8 cellular contexts compared by ENCODE assay signal in the genomic region with DNA sequence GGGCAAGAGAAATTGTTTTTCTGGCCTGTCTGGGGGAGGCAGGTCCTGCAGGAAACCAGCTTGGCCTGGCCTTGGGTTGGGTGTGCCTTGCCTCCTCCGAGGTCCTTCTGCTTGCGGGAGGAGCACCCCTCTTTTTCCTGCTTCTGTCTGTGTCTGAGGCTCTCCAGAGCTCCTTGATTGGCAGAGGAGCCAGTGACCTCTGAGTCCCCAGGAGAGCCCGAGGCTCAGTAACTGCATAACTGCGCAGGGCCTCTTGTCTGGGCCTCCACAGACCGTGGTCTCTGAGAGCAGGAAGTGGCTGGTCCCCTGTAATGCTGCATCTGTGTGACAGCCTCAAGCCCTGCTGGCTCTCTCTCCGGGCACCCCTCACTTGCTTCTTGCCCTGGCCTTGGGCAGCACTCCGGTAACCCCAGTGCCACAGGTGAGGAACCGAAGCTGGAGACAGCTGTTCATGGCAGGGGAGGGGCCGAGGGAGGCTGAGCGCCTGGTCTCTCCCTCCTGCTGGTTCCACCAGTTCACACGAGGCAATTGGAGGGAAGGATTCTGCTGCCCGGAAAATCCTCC. TPM values are rescaled to one million over a fixed set of nuclear protein-coding genes. Genes with fewer than 3 reads are reported as not detected.
A peak's percentile ranks its signal among the peaks of the same experiment; 100 is the strongest.
DNase-seq lines count a peak whose midpoint lies in the region; ATAC-seq and TF ChIP-seq lines count a peak whose summit lies in the region.

No MANE protein-coding gene starts in this region.

- H3K36me3 Mint-ChIP-seq in naive B cell = no peaks in the 10 kb centered on the region

- no peaks in the 10 kb centered on the region for H3K27me3 ChIP-seq in BLaER1 treated with 17β-estradiol and CSF1 and Interleukin-3, amounts not matched to agents 10 nM and 100 nM

- TF ChIP-seq CTCF in LNCaP clone FGC (IDR thresholded peaks at IDR 0.05; ENCODE audit: control insufficient read depth, extremely low read depth, insufficient read depth) = no peak
- TF ChIP-seq CTCF in cardiac fibroblast (IDR thresholded peaks at IDR 0.05; ENCODE audit: low read depth, low read length) = no peak

- peaks cover 61 to 78% (median 70%) of the 10 kb centered on the region in 10 experiments for H3K4me1 ChIP-seq in BLaER1 treated with 17β-estradiol and CSF1 and Interleukin-3, amounts not matched to agents 10 nM and 100 nM

- peak overlapping the region; percentile 79 to 94 (median 88) for H3K4me3 Mint-ChIP-seq in naive B cell

- H3K36me3 ChIP-seq in BLaER1 treated with 17β-estradiol and CSF1 and Interleukin-3, amounts not matched to agents 10 nM and 100 nM = peaks cover 9 to 43% (median 37%) of the 10 kb centered on the region in 11 experiments; a peak in 20 of 22 replicates

- H3K27ac Mint-ChIP-seq in naive B cell = peak overlapping the region in 4 of 6 donors; percentile 38 to 89 (median 66)

- ATAC-seq in naive B cell (ENCODE audit: low read depth in 2 of 2) (no peak), GM18870 (IDR thresholded peaks at IDR 0.05; ENCODE audit: unreplicated experiment) (no peak)

- peaks cover 13 to 35% (median 24%) of the 10 kb centered on the region in 3 donors for H3K4me1 Mint-ChIP-seq in naive B cell

- peaks cover 49 to 90% (median 82%) of the 10 kb centered on the region in 11 experiments for H4K20me1 ChIP-seq in BLaER1 treated with 17β-estradiol and CSF1 and Interleukin-3, amounts not matched to agents 10 nM and 100 nM

- no peaks in the 10 kb centered on the region for H3K27me3 Mint-ChIP-seq in naive B cell

- DNase-seq in LNCaP clone FGC (ENCODE audit: low read depth) (no peak), cardiac fibroblast (ENCODE audit: low read depth in 2 of 2) (no peak), naive B cell (no peak), HK-2 (ENCODE audit: unreplicated experiment) (no peak), NCI-H2171 (lab: John Stamatoyannopoulos, UW) (no peak), NCI-H1436 treated with DMSO at 0.1 percent for 48 hours (lab: John Stamatoyannopoulos, UW) (no peak)

- no peaks in the 10 kb centered on the region for H3K9me3 Mint-ChIP-seq in naive B cell

- H3K9ac ChIP-seq in BLaER1 treated with 17β-estradiol and CSF1 and Interleukin-3, amounts not matched to agents 10 nM and 100 nM = peak overlapping the region; percentile 90 to 100 (median 97)

- H3K9me3 ChIP-seq in BLaER1 treated with 17β-estradiol and CSF1 and Interleukin-3, amounts not matched to agents 10 nM and 100 nM (replicated peaks in 1 of 11) = no peaks in the 10 kb centered on the region

- H3K27ac ChIP-seq in BLaER1 treated with 17β-estradiol and CSF1 and Interleukin-3, amounts not matched to agents 10 nM and 100 nM = peak overlapping the region; percentile 89 to 99 (median 95); a peak in 21 of 22 replicates

- H3K4me2 ChIP-seq in BLaER1 treated with 17β-estradiol and CSF1 and Interleukin-3, amounts not matched to agents 10 nM and 100 nM = peak overlapping the region; percentile 90 to 100 (median 98)

- peak overlapping the region; percentile 92 to 100 (median 98) for H3K4me3 ChIP-seq in BLaER1 treated with 17β-estradiol and CSF1 and Interleukin-3, amounts not matched to agents 10 nM and 100 nM
- H3K4me3 ChIP-seq in LNCaP clone FGC (ENCODE audit: low read depth, low read length) = peak overlapping the region; percentile 65
- peak overlapping the region; percentile 76 to 79 for H3K4me3 ChIP-seq in cardiac fibroblast (replicated peaks in 1 of 2; ENCODE audit: low read depth in 2 of 2, low read length in 2 of 2)

RNA-seq across cellular contexts. Expression of a gene that starts 1.6 kb away (rescaled TPM):
- polyA plus RNA-seq in naive B cell (ENCODE audit: low read depth in 6 of 6) = 10 to 100 TPM in 1 of 6 donors, 1 to 10 TPM in 5; 4.3 to 11.0 (median 5.0) TPM

RNA-seq across cellular contexts. Expression of a gene that starts 31.1 kb away (rescaled TPM):
- polyA plus RNA-seq in naive B cell (ENCODE audit: low read depth in 6 of 6) = not detected

RNA-seq across cellular contexts. Expression of a gene that starts 37.7 kb away (rescaled TPM):
- polyA plus RNA-seq in naive B cell (ENCODE audit: low read depth in 6 of 6) = 1 to 10 TPM in 4 of 6 donors, under 1 TPM in 2; 0.90 to 3.4 (median 1.9) TPM

RNA-seq across cellular contexts. Expression of a gene that starts 40.7 kb away (rescaled TPM):
- polyA plus RNA-seq in naive B cell (ENCODE audit: low read depth in 6 of 6) = 10 to 100 TPM in 5 of 6 donors, 1 to 10 TPM in 1; 4.5 to 22.2 (median 12.7) TPM
